22 cellular contexts compared by ENCODE assay signal in genomic region chr6:112934433-112935327, GRCh38.
DNase-seq lines count a peak whose midpoint lies in the region; ATAC-seq, FAIRE-seq and TF ChIP-seq lines count a peak whose summit lies in the region.
"Had no signal": no experiment of that assay in that cellular context is flagged by ENCODE, and none has a peak within 500 bp of the region (broad histone marks: within the 10 kb centered on the region; RNA-seq: fewer than 3 reads in every experiment).

No MANE protein-coding gene starts in this region.

- H3K27ac ChIP-seq in GM12878 (ENCODE audit: control insufficient read depth, insufficient read depth): no peak overlapping the region
- peak overlapping the region; percentile 46 for H3K27ac ChIP-seq in smooth muscle cell (ENCODE audit: low read depth)
- no peak overlapping the region for H3K27ac ChIP-seq in endodermal cell (ENCODE audit: low read depth, low read length)
- H3K27ac ChIP-seq: SK-N-MC had no signal

- no peaks in the 10 kb centered on the region for H3K27me3 Mint-ChIP-seq in endodermal cell (ENCODE audit: insufficient read depth)

- peaks cover 7% of the 10 kb centered on the region for H3K4me1 Mint-ChIP-seq in endodermal cell

- H3K9me3 ChIP-seq in GM12878 (replicated peaks; ENCODE audit: control insufficient read depth, insufficient read depth, low read length) (no peaks in the 10 kb centered on the region), smooth muscle cell (replicated peaks; ENCODE audit: low read depth) (no peaks in the 10 kb centered on the region), endodermal cell (ENCODE audit: control insufficient read depth, low read length) (no peaks in the 10 kb centered on the region)

- TF ChIP-seq RAD21 in GM12878 (IDR thresholded peaks at IDR 0.05; ENCODE audit: insufficient read depth, low read depth, low read length): no peak

- H4K20me1 ChIP-seq in GM12878 (ENCODE audit: control insufficient read depth, insufficient read depth) (no peaks in the 10 kb centered on the region), smooth muscle cell (ENCODE audit: low read depth) (no peaks in the 10 kb centered on the region)

- H3K9ac ChIP-seq in GM12878 (ENCODE audit: control insufficient read depth, insufficient read depth, low read length) (no peak overlapping the region), smooth muscle cell (ENCODE audit: low read depth) (no peak overlapping the region), endodermal cell (ENCODE audit: extremely low read depth, low read length, poor library complexity, severe bottlenecking) (no peak overlapping the region)

- H3K4me3 Mint-ChIP-seq in endodermal cell: no peak overlapping the region

- no peak for FAIRE-seq in GM12878 (lab: Jason Lieb, UNC)
- FAIRE-seq: RCC 7860 had no signal

- CTCF ChIA-PET in GM12878 (lab: Yijun Ruan, JAX): no interaction called here

- BruUV-seq in GM12878 (replicated peaks; lab: Mats Ljungman, UMichigan): no TSS peak

- intact Hi-C loops in GM12878 (cut with micrococcal nuclease; ENCODE audit: unreplicated experiment): no loop called here

- WGBS in GM12878 (ENCODE audit: insufficient coverage, insufficient replicate concordance, low lambda C conversion rate, missing lambda C conversion rate): 0% methylated on average over 1 of the region's 1 CpG
- 81% methylated on average over 1 of the region's 1 CpG for WGBS in smooth muscle cell (ENCODE audit: low lambda C conversion rate)
- 75 to 88% methylated on average over 1 of the region's 1 CpG for WGBS in endodermal cell (ENCODE audit: insufficient coverage in 1 of 2, insufficient read length in 1 of 2), 2 experiments

- no peak for TF ChIP-seq POLR2A in GM12878 (IDR thresholded peaks at IDR 0.05; ENCODE audit: low read depth, low read length)

- TF ChIP-seq EP300 in GM12878 (IDR thresholded peaks at IDR 0.05; ENCODE audit: borderline replicate concordance in 1 of 2, control insufficient read depth in 1 of 2, low read depth in 2 of 2, low read length in 2 of 2): no peak

- in situ Hi-C loops in GM12878 (cut with MboI): no loop called here

- H3K4me3 ChIP-seq in GM12878 (no peak overlapping the region), fibroblast of mammary gland (ENCODE audit: control insufficient read depth, low read depth, low read length) (no peak overlapping the region), smooth muscle cell (no peak overlapping the region), endodermal cell (ENCODE audit: low read length) (no peak overlapping the region)
- H3K4me3 ChIP-seq: SK-N-MC had no signal

- H3F3A ChIP-seq in smooth muscle cell (ENCODE audit: low read depth): peaks cover 5% of the 10 kb centered on the region

- TF ChIP-seq CTCF in GM12878 (IDR thresholded peaks at IDR 0.05 in 2 of 3, conservative IDR thresholded peaks at IDR 0.05 in 1 of 3; ENCODE audit: control insufficient read depth in 2 of 3, extremely low read depth in 1 of 3, insufficient read depth in 1 of 3, low read depth in 3 of 3, low read length in 3 of 3): no peak
- no peak for TF ChIP-seq CTCF in fibroblast of mammary gland (conservative IDR thresholded peaks at IDR 0.05; ENCODE audit: control insufficient read depth, insufficient read depth, low read depth, low read length)
- no peak for TF ChIP-seq CTCF in smooth muscle cell (IDR thresholded peaks at IDR 0.05; ENCODE audit: borderline replicate concordance, insufficient read depth, poor library complexity, severe bottlenecking)
- no peak for TF ChIP-seq CTCF in endodermal cell (conservative IDR thresholded peaks at IDR 0.05)

- H2AFZ ChIP-seq in GM12878 (ENCODE audit: control insufficient read depth, low read depth, low read length) (no peak overlapping the region), smooth muscle cell (ENCODE audit: low read depth) (no peak overlapping the region)

- POLR2A ChIA-PET in GM12878 (lab: Charles Lee): no interaction called here

- H3K4me1 ChIP-seq in GM12878 (ENCODE audit: control insufficient read depth, insufficient read depth, low read length): no peaks in the 10 kb centered on the region
- peaks cover 17% of the 10 kb centered on the region for H3K4me1 ChIP-seq in smooth muscle cell (ENCODE audit: low read depth)
- no peaks in the 10 kb centered on the region for H3K4me1 ChIP-seq in endodermal cell (ENCODE audit: control insufficient read depth, insufficient read depth, low read length)

- H3K27ac Mint-ChIP-seq in endodermal cell: no peak overlapping the region

- DNase-seq in NCI-H2029 treated with DMSO at 0.1 percent for 48 hours (lab: John Stamatoyannopoulos, UW): peak; percentile 28
- DNase-seq in NCI-H2029 (lab: John Stamatoyannopoulos, UW): no peak
- DNase-seq in GM12878 (ENCODE audit: low read depth, low spot score): no peak
- peak; percentile 14 for DNase-seq in fibroblast of mammary gland (ENCODE audit: low read depth)
- no peak for DNase-seq in smooth muscle cell (lab: John Stamatoyannopoulos, UW; ENCODE audit: unreplicated experiment)
- DNase-seq in NCI-H2196 treated with DMSO at 0.1 percent for 48 hours (lab: John Stamatoyannopoulos, UW; ENCODE audit: unreplicated experiment): no peak
- no peak for DNase-seq in endodermal cell
- DNase-seq: 8988T, ACHN, Calu3, H7, KBM-7, NCI-H1417, NCI-H1694, NCI-H2081 treated with DMSO at 0.1 percent for 48 hours, NCI-H2171, NCI-H345, NCI-H510A treated with DMSO at 0.1 percent for 48 hours, SIG-M5 had no signal

- SMC1A ChIA-PET in GM12878 (lab: Charles Lee; ENCODE audit: uncharacterized antibody, unreplicated experiment): interaction anchor here (1.8 kb wide), 1 partner anchor 55 kb away, joined by 6 read pairs; no protein-coding TSS in a partner anchor

- H3K27me3 ChIP-seq in GM12878 (replicated peaks in 1 of 2; ENCODE audit: control insufficient read depth in 2 of 2, insufficient read depth in 2 of 2, low read length in 1 of 2) (no peaks in the 10 kb centered on the region), smooth muscle cell (ENCODE audit: low read depth) (no peaks in the 10 kb centered on the region), endodermal cell (ENCODE audit: control insufficient read depth, insufficient read depth, low read length, poor library complexity, severe bottlenecking) (no peaks in the 10 kb centered on the region)

- RAD21 ChIA-PET in GM12878 (lab: Charles Lee; ENCODE audit: unreplicated experiment): interaction anchor here (0.9 kb wide), 1 partner anchor 52 kb away, joined by 3 read pairs; no protein-coding TSS in a partner anchor

- H3K36me3 ChIP-seq in GM12878 (ENCODE audit: control insufficient read depth in 2 of 2, insufficient read depth in 2 of 2, low read length in 1 of 2): no peaks in the 10 kb centered on the region
- H3K36me3 ChIP-seq in smooth muscle cell (ENCODE audit: low read depth): peaks cover 7% of the 10 kb centered on the region
- no peaks in the 10 kb centered on the region for H3K36me3 ChIP-seq in endodermal cell (ENCODE audit: control insufficient read depth, insufficient read depth, low read length)

- H3K9me3 Mint-ChIP-seq in endodermal cell: no peaks in the 10 kb centered on the region

- no peak overlapping the region for H3K4me2 ChIP-seq in GM12878 (ENCODE audit: control insufficient read depth, insufficient read depth)
- no peak overlapping the region for H3K4me2 ChIP-seq in smooth muscle cell

- H3K36me3 Mint-ChIP-seq in endodermal cell (ENCODE audit: low read depth): no peaks in the 10 kb centered on the region

- H3K79me2 ChIP-seq in GM12878 (ENCODE audit: control insufficient read depth, insufficient read depth, low read length): no peaks in the 10 kb centered on the region
- H3K79me2 ChIP-seq in smooth muscle cell (ENCODE audit: low read depth): no peaks in the 10 kb centered on the region

- ATAC-seq in GM12878 (peak; percentile 47), HG02623 (IDR thresholded peaks at IDR 0.05; ENCODE audit: unreplicated experiment) (no peak)

TF ChIP-seq in GM12878, 131 proteins besides CTCF, POLR2A, EP300 and RAD21:
- TF ChIP-seq IKZF2 (IDR thresholded peaks at IDR 0.05) (peak in 1 of 2 experiments; percentile 30; a peak in 1 of 4 replicates), NRF1 (conservative IDR thresholded peaks at IDR 0.05; ENCODE audit: low read depth, low read length) (no peak), RBBP5 (conservative IDR thresholded peaks at IDR 0.05) (no peak), BRCA1 (IDR thresholded peaks at IDR 0.05; ENCODE audit: low read depth, low read length) (no peak), RCOR1 (conservative IDR thresholded peaks at IDR 0.05; ENCODE audit: low read depth, low read length) (no peak), RUNX3 (IDR thresholded peaks at IDR 0.05; ENCODE audit: low read length) (no peak), TARDBP (IDR thresholded peaks at IDR 0.05; ENCODE audit: borderline replicate concordance) (no peak)

Comparison
In these comparisons a context has a peak if more than half of its experiments do, and no peak if none do; other contexts are left out.
1. DNase-seq: peak in NCI-H2029 treated with DMSO at 0.1 percent for 48 hours (single experiment) and fibroblast of mammary gland (single experiment); none in NCI-H2029 (single experiment), GM12878 (single experiment), smooth muscle cell (single experiment), NCI-H2196 treated with DMSO at 0.1 percent for 48 hours (single experiment) and endodermal cell (single experiment).